In the genomic region with DNA sequence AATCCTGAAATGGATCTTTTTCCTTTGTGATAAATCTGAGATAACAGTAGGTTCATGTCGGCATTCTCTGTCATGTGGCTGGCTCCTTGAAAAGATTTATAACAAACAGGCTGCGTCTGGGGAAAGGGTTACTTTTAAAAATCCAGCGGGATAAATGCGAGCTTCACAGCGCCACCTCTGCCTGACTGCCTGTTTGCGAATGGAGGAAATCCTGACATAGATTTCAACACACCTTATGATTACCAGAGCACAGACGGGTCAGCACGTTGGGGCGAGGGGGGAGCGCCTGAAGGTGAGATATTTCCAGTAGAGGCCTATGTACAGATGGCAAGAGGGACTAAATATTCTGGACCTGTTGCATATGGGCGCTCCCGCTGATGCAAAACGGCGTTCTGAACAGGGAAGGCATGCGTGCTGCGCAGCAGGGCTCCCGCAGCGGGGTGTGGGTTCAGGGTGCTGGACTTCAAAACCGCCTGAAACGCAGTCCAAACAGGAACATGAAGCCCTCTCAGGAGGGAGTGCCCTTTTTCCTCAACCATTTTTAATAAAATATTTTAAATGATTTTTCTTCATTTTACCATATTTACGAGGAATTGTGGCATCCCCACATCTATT, we compare ENCODE assay signal across 20 cellular contexts.
A peak's percentile ranks its signal among the peaks of the same experiment; 100 is the strongest.
DNase-seq lines count a peak whose midpoint lies in the region; ATAC-seq, FAIRE-seq and TF ChIP-seq lines count a peak whose summit lies in the region.
"Had no signal": no experiment of that assay in that cellular context is flagged by ENCODE, and none has a peak within 500 bp of the region (broad histone marks: within the 10 kb centered on the region; RNA-seq: fewer than 3 reads in every experiment).

No MANE protein-coding gene starts in this region.

- TF ChIP-seq POLR2A in K562 (conservative IDR thresholded peaks at IDR 0.05) = no peak

- no peak overlapping the region for H3K4me2 ChIP-seq in K562 (ENCODE audit: insufficient read depth, low read length)
- H3K4me2 ChIP-seq in neural progenitor cell = no peak overlapping the region

- TF ChIP-seq CTCF in Caco-2 (IDR thresholded peaks at IDR 0.05; ENCODE audit: insufficient read depth in 1 of 2, low read depth in 1 of 2, low read length in 1 of 2, severe bottlenecking in 1 of 2, unreplicated experiment in 1 of 2) (no peak), K562 (IDR thresholded peaks at IDR 0.05 in 2 of 3, conservative IDR thresholded peaks at IDR 0.05 in 1 of 3; ENCODE audit: insufficient read depth in 2 of 3, low read depth in 1 of 3, low read length in 3 of 3) (peak in 2 of 3 experiments; percentile 8 to 11; a peak in 1 of 6 replicates), neural progenitor cell (IDR thresholded peaks at IDR 0.05) (peak; percentile 40)

- FAIRE-seq in K562 (lab: Jason Lieb, UNC) = no peak
- FAIRE-seq: endometrium had no signal

- H3K36me3 Mint-ChIP-seq in Caco-2 (ENCODE audit: insufficient read depth, unreplicated experiment) (no peaks in the 10 kb centered on the region), neural progenitor cell (no peaks in the 10 kb centered on the region)
- H3K36me3 Mint-ChIP-seq: stimulated activated effector memory CD8-positive, alpha-beta T cell treated with anti-CD3 and anti-CD28 coated beads, Interleukin-12 subunit alpha, Interleukin-12 subunit beta, amount 100 ng/mL, for 72 hours; T-cell had no signal

- POLR2A ChIA-PET in Caco-2 (lab: Charles Lee) (no interaction called here), K562 (lab: Yijun Ruan, JAX) (no interaction called here)

- H3K36me3 ChIP-seq in Caco-2 (ENCODE audit: control insufficient read depth, insufficient read depth, low read length) (no peaks in the 10 kb centered on the region), H7 (replicated peaks; ENCODE audit: control insufficient read depth, insufficient read depth, low read length) (no peaks in the 10 kb centered on the region), K562 (ENCODE audit: control insufficient read depth, insufficient read depth, low read length) (no peaks in the 10 kb centered on the region), neural progenitor cell (no peaks in the 10 kb centered on the region)

- H3K9me3 Mint-ChIP-seq in Caco-2 (ENCODE audit: unreplicated experiment) = peaks cover 8% of the 10 kb centered on the region
- H3K9me3 Mint-ChIP-seq in neural progenitor cell = peaks cover 2% of the 10 kb centered on the region
- H3K9me3 Mint-ChIP-seq: activated naive CD8-positive, alpha-beta T cell treated with anti-CD3 and anti-CD28 coated beads, Interleukin-2, amount 50 U/mL, for 24 hours; T-cell had no signal

- no peak for TF ChIP-seq RAD21 in K562 (CRISPR knock-in tag; conservative IDR thresholded peaks at IDR 0.05 in 1 of 2, IDR thresholded peaks at IDR 0.05 in 1 of 2)

- H3K27ac Mint-ChIP-seq in Caco-2 (ENCODE audit: unreplicated experiment) (no peak overlapping the region), neural progenitor cell (no peak overlapping the region)
- H3K27ac Mint-ChIP-seq: activated CD4-positive, alpha-beta T cell treated with anti-CD3 and anti-CD28 coated beads for 36 hours; activated naive CD8-positive, alpha-beta T cell treated with anti-CD3 and anti-CD28 coated beads, Interleukin-2, amount 50 U/mL, for 24 hours; stimulated activated effector memory CD8-positive, alpha-beta T cell treated with anti-CD3 and anti-CD28 coated beads, Interleukin-12 subunit alpha, Interleukin-12 subunit beta, amount 100 ng/mL, for 72 hours; T-cell had no signal

- 3% methylated on average over 18 of the region's 21 CpGs for WGBS in K562 (ENCODE audit: insufficient coverage, low coverage, missing lambda C conversion rate)

- CTCF ChIA-PET in Caco-2 (lab: Charles Lee) (no interaction called here), K562 (lab: Yijun Ruan, JAX; ENCODE audit: low intra/inter-chr PET ratio) (no interaction called here)

- intact Hi-C loops in Caco-2 (cut with micrococcal nuclease; ENCODE audit: unreplicated experiment) = no loop called here
- intact Hi-C loops in K562 (cut with micrococcal nuclease) = no loop called here

- H3K27ac ChIP-seq in K562 (ENCODE audit: extremely low read depth, low read depth, low read length) (no peak overlapping the region), neural progenitor cell (no peak overlapping the region)
- H3K27ac ChIP-seq: coronary artery had no signal

- H3K4me3 ChIP-seq in Caco-2 (ENCODE audit: low read depth, low read length) (no peak overlapping the region), H7 (ENCODE audit: insufficient read depth, low read depth, low read length) (no peak overlapping the region), K562 (no peak overlapping the region), neural progenitor cell (no peak overlapping the region)
- H3K4me3 ChIP-seq: coronary artery had no signal

- no peak for DNase-seq in Caco-2
- peak; percentile 33 for DNase-seq in H7
- no peak for DNase-seq in K562 (ENCODE audit: extremely low read depth in 1 of 4, low spot score in 3 of 4)
- peak; percentile 30 for DNase-seq in neural progenitor cell (ENCODE audit: low spot score)
- no peak for DNase-seq in foreskin melanocyte
- DNase-seq in activated CD8-positive, alpha-beta memory T cell treated with anti-CD3 and anti-CD28 coated beads, Interleukin-2, amount 50 U/mL, for 48 hours = no peak
- DNase-seq: activated CD4-positive, alpha-beta T cell treated with anti-CD3 and anti-CD28 coated beads for 36 hours; activated naive CD8-positive, alpha-beta T cell treated with anti-CD3 and anti-CD28 coated beads, Interleukin-2, amount 50 U/mL, for 24 hours; glutamatergic neuron; MM.1S; NCI-H1436 treated with DMSO at 0.1 percent for 48 hours; NCI-H2171; NCI-H69; T-cell had no signal

- H2AFZ ChIP-seq in K562 (ENCODE audit: low read depth, low read length) = no peak overlapping the region
- peak overlapping the region; percentile 48 for H2AFZ ChIP-seq in neural progenitor cell (replicated peaks)

- H3K27me3 ChIP-seq in Caco-2 (replicated peaks; ENCODE audit: control insufficient read depth, insufficient read depth, low read length) (no peaks in the 10 kb centered on the region), H7 (ENCODE audit: control insufficient read depth, insufficient read depth, low read length) (no peaks in the 10 kb centered on the region; the same call in 1 of the 2 replicates), K562 (ENCODE audit: control insufficient read depth in 2 of 2, insufficient read depth in 2 of 2, low read length in 2 of 2) (peaks cover 0 to 5% of the 10 kb centered on the region in 2 experiments; a peak in 1 of 5 replicates), neural progenitor cell (no peaks in the 10 kb centered on the region)

- no peaks in the 10 kb centered on the region for H3K9me1 ChIP-seq in K562 (ENCODE audit: control insufficient read depth, insufficient read depth, low read length)

- TF ChIP-seq EP300 in K562 (IDR thresholded peaks at IDR 0.05; ENCODE audit: low read length) = no peak

- H3K27me3 Mint-ChIP-seq in Caco-2 (ENCODE audit: insufficient read depth, unreplicated experiment) (peaks cover 3% of the 10 kb centered on the region), neural progenitor cell (ENCODE audit: insufficient read depth, low read depth) (peaks cover 2% of the 10 kb centered on the region)

- peak overlapping the region; percentile 60 for H3K4me3 Mint-ChIP-seq in Caco-2 (ENCODE audit: unreplicated experiment)
- no peak overlapping the region for H3K4me3 Mint-ChIP-seq in neural progenitor cell
- H3K4me3 Mint-ChIP-seq: activated CD4-positive, alpha-beta T cell treated with anti-CD3 and anti-CD28 coated beads for 36 hours; activated naive CD8-positive, alpha-beta T cell treated with anti-CD3 and anti-CD28 coated beads, Interleukin-2, amount 50 U/mL, for 24 hours; stimulated activated effector memory CD8-positive, alpha-beta T cell treated with anti-CD3 and anti-CD28 coated beads, Interleukin-12 subunit alpha, Interleukin-12 subunit beta, amount 100 ng/mL, for 72 hours; T-cell had no signal

- H3K4me1 Mint-ChIP-seq in Caco-2 (ENCODE audit: low read depth, unreplicated experiment) = no peaks in the 10 kb centered on the region
- no peaks in the 10 kb centered on the region for H3K4me1 Mint-ChIP-seq in neural progenitor cell
- H3K4me1 Mint-ChIP-seq: activated CD4-positive, alpha-beta T cell treated with anti-CD3 and anti-CD28 coated beads for 36 hours; activated naive CD8-positive, alpha-beta T cell treated with anti-CD3 and anti-CD28 coated beads, Interleukin-2, amount 50 U/mL, for 24 hours; stimulated activated effector memory CD8-positive, alpha-beta T cell treated with anti-CD3 and anti-CD28 coated beads, Interleukin-12 subunit alpha, Interleukin-12 subunit beta, amount 100 ng/mL, for 72 hours; T-cell had no signal

- BruUV-seq in Caco-2 (replicated peaks; lab: Mats Ljungman, UMichigan) (no TSS peak), K562 (replicated peaks; lab: Mats Ljungman, UMichigan) (no TSS peak)

- H3K9me3 ChIP-seq in Caco-2 = peaks cover 1% of the 10 kb centered on the region; the same call in 1 of the 2 replicates
- H3K9me3 ChIP-seq in K562 (replicated peaks; ENCODE audit: control insufficient read depth, insufficient read depth, low read depth, low read length) = no peaks in the 10 kb centered on the region
- H3K9me3 ChIP-seq in neural progenitor cell (ENCODE audit: low read depth) = no peaks in the 10 kb centered on the region

- H4K20me1 ChIP-seq in K562 (replicated peaks; ENCODE audit: control insufficient read depth, insufficient read depth, low read length) (no peaks in the 10 kb centered on the region), neural progenitor cell (ENCODE audit: low read depth) (no peaks in the 10 kb centered on the region)

- H3K4me1 ChIP-seq in Caco-2 (no peaks in the 10 kb centered on the region), K562 (replicated peaks in 1 of 2; ENCODE audit: control insufficient read depth in 2 of 2, insufficient read depth in 2 of 2, low read length in 2 of 2) (peaks cover 0 to 4% of the 10 kb centered on the region in 2 experiments; a peak in 1 of 5 replicates), neural progenitor cell (no peaks in the 10 kb centered on the region)

- H3K79me2 ChIP-seq in K562 (ENCODE audit: control insufficient read depth, insufficient read depth, low read length) (no peaks in the 10 kb centered on the region), neural progenitor cell (ENCODE audit: low read depth) (no peaks in the 10 kb centered on the region)

- ATAC-seq in K562 (no peak), HG02885 (IDR thresholded peaks at IDR 0.05; ENCODE audit: poor library complexity, unreplicated experiment) (no peak), GM19463 (IDR thresholded peaks at IDR 0.05; ENCODE audit: unreplicated experiment) (no peak)
- ATAC-seq: activated CD4-positive, alpha-beta T cell treated with anti-CD3 and anti-CD28 coated beads for 36 hours; activated naive CD8-positive, alpha-beta T cell treated with anti-CD3 and anti-CD28 coated beads, Interleukin-2, amount 50 U/mL, for 24 hours; sciatic nerve; stimulated activated effector memory CD8-positive, alpha-beta T cell treated with anti-CD3 and anti-CD28 coated beads, Interleukin-12 subunit alpha, Interleukin-12 subunit beta, amount 100 ng/mL, for 72 hours; T-cell had no signal

- H3K9ac ChIP-seq in K562 (ENCODE audit: insufficient read depth in 1 of 2, low read depth in 2 of 2, low read length in 2 of 2) (no peak overlapping the region), neural progenitor cell (no peak overlapping the region)

- in situ Hi-C loops in K562 (cut with MboI) = no loop called here

- no peaks in the 10 kb centered on the region for H3F3A ChIP-seq in neural progenitor cell (ENCODE audit: low read depth)

Comparison
In these comparisons a context has a peak if more than half of its experiments do, and no peak if none do; other contexts are left out.
1. DNase-seq: peak in H7 (single experiment) and neural progenitor cell (single experiment); none in Caco-2 (0 of 2), K562 (0 of 4), foreskin melanocyte (single experiment) and activated CD8-positive, alpha-beta memory T cell treated with anti-CD3 and anti-CD28 coated beads, Interleukin-2, amount 50 U/mL, for 48 hours (single experiment).
2. CTCF ChIP-seq: peak in K562 (2 of 3) and neural progenitor cell (single experiment); none in Caco-2 (0 of 2).